In genomic region chr2:44462934-44463849, GRCh38 we compare ENCODE assay signal across 15 cellular contexts.
"Had no signal": no experiment of that assay in that cellular context is flagged by ENCODE, and none has a peak within 500 bp of the region (broad histone marks: within the 10 kb centered on the region; RNA-seq: fewer than 3 reads in every experiment).

No MANE protein-coding gene starts in this region.

- H3K27ac ChIP-seq: ascending aorta, dorsolateral prefrontal cortex, esophagus squamous epithelium, ovary, sigmoid colon, VCaP had no signal

- H3K4me3 ChIP-seq: ascending aorta, dorsolateral prefrontal cortex, esophagus squamous epithelium, ovary, sigmoid colon had no signal

- H3K36me3 ChIP-seq: ascending aorta, esophagus squamous epithelium, ovary, sigmoid colon had no signal

- H3K4me1 ChIP-seq: ascending aorta, esophagus squamous epithelium, sigmoid colon had no signal

- DNase-seq: activated CD4-positive, alpha-beta T cell treated with anti-CD3 and anti-CD28 coated beads for 4 hours; activated CD8-positive, alpha-beta memory T cell treated with anti-CD3 and anti-CD28 coated beads, Interleukin-2, amount 50 U/mL, for 4 hours; activated CD8-positive, alpha-beta T cell treated with anti-CD3 and anti-CD28 coated beads for 36 hours; activated naive CD4-positive, alpha-beta T cell treated with Interleukin-2 at 50 U/mL for 16 hours; activated naive CD8-positive, alpha-beta T cell treated with anti-CD3 and anti-CD28 coated beads, Interleukin-2, amount 50 U/mL, for 24 hours; dorsolateral prefrontal cortex; esophagus squamous epithelium; foreskin fibroblast; ovary; sigmoid colon; stimulated activated CD4-positive, alpha-beta T cell treated with anti-CD3 and anti-CD28 coated beads, Interleukin-12 subunit alpha, Interleukin-12 subunit beta, amount 100 ng/mL, for 4 hours; stimulated activated naive CD4-positive, alpha-beta T cell treated with Interleukin-2 at 50 U/mL for 16 hours; trophoblast cell had no signal

- H3K27me3 ChIP-seq: ascending aorta, dorsolateral prefrontal cortex, esophagus squamous epithelium, ovary, sigmoid colon had no signal

- H3K9me3 ChIP-seq: ovary had no signal

- ATAC-seq: activated CD8-positive, alpha-beta T cell treated with anti-CD3 and anti-CD28 coated beads for 36 hours; activated naive CD8-positive, alpha-beta T cell treated with anti-CD3 and anti-CD28 coated beads, Interleukin-2, amount 50 U/mL, for 24 hours had no signal
